15 cellular contexts compared by ENCODE assay signal in the genomic region with DNA sequence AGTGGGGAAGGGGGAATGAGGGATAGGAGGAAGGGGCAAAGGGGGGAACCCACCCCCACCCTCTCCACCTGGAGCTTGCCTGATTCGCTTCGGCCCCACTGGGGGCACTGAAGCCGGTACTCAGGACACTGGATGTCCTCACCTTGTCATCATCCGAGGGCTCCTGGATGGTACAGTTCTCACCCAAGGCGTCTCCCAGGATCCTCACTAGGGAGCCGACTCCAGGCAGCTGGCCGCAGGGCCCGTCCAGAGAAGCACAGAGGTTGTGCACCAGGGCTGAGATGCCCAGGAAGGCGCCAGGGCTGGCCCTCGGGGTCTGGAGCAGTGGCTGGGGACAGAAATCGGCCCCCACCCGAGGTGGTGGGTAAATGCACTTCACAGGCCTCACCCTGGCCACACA.
DNase-seq lines count a peak whose midpoint lies in the region; ATAC-seq and TF ChIP-seq lines count a peak whose summit lies in the region.
"Had no signal": no experiment of that assay in that cellular context is flagged by ENCODE, and none has a peak within 500 bp of the region (broad histone marks: within the 10 kb centered on the region; RNA-seq: fewer than 3 reads in every experiment).

No MANE protein-coding gene starts in this region.

- dilution Hi-C loops in mammary epithelial cell (cut with HindIII; ENCODE audit: low sequenced_read_pairs) = no loop called here

- H3K27me3 Mint-ChIP-seq in WTC11 (ENCODE audit: low read depth) = no peaks in the 10 kb centered on the region
- H3K27me3 Mint-ChIP-seq: activated naive CD8-positive, alpha-beta T cell treated with anti-CD3 and anti-CD28 coated beads, Interleukin-2, amount 10 ng/mL, durations not matched to agents 7 days and 5 days; T-helper 17 cell had no signal

- ATAC-seq in WTC11 (peak; percentile 37), psoas muscle (no peak), HG03520 (IDR thresholded peaks at IDR 0.05; ENCODE audit: unreplicated experiment) (no peak)
- ATAC-seq: sciatic nerve, T-helper 17 cell had no signal

- H3K4me3 Mint-ChIP-seq in WTC11 = no peak overlapping the region
- H3K4me3 Mint-ChIP-seq: activated naive CD8-positive, alpha-beta T cell treated with anti-CD3 and anti-CD28 coated beads, Interleukin-2, amount 10 ng/mL, durations not matched to agents 7 days and 5 days; brain; T-helper 17 cell had no signal

- H2AFZ ChIP-seq in mammary epithelial cell (ENCODE audit: low read depth, low read length) = no peak overlapping the region

- H3K36me3 ChIP-seq in BLaER1 treated with 17β-estradiol and CSF1 and Interleukin-3, amounts not matched to agents 10 nM and 100 nM = no peaks in the 10 kb centered on the region; a peak in 1 of 22 replicates
- H3K36me3 ChIP-seq in HUES64 (ENCODE audit: insufficient read depth, low read length) = peaks cover 4% of the 10 kb centered on the region
- H3K36me3 ChIP-seq in psoas muscle (ENCODE audit: insufficient read depth in 1 of 2, low read depth in 1 of 2) = no peaks in the 10 kb centered on the region
- no peaks in the 10 kb centered on the region for H3K36me3 ChIP-seq in mammary epithelial cell (ENCODE audit: insufficient read depth, low read length)

- no peaks in the 10 kb centered on the region for H3K79me2 ChIP-seq in mammary epithelial cell (ENCODE audit: insufficient read depth, low read length)

- H3K4me1 ChIP-seq in BLaER1 treated with 17β-estradiol and CSF1 and Interleukin-3, amounts not matched to agents 10 nM and 100 nM = peaks cover 48 to 50% (median 49%) of the 10 kb centered on the region in 10 experiments
- H3K4me1 ChIP-seq in HUES64 (ENCODE audit: insufficient read depth, low read length) (peaks cover 12% of the 10 kb centered on the region), psoas muscle (peaks cover 36% of the 10 kb centered on the region), mammary epithelial cell (ENCODE audit: insufficient read depth, low read length) (peaks cover 33% of the 10 kb centered on the region)

- BruUV-seq in mammary epithelial cell (replicated peaks; lab: Mats Ljungman, UMichigan) = no TSS peak

- in situ Hi-C loops in mammary epithelial cell (cut with MboI; ENCODE audit: low sequenced_read_pairs in 2 of 2) = no loop called here

- no peaks in the 10 kb centered on the region for H3K27me3 ChIP-seq in BLaER1 treated with 17β-estradiol and CSF1 and Interleukin-3, amounts not matched to agents 10 nM and 100 nM
- H3K27me3 ChIP-seq in HUES64 (ENCODE audit: insufficient read depth, low read length) = no peaks in the 10 kb centered on the region
- no peaks in the 10 kb centered on the region for H3K27me3 ChIP-seq in psoas muscle (ENCODE audit: insufficient read depth in 3 of 3, low read length in 2 of 3)
- no peaks in the 10 kb centered on the region for H3K27me3 ChIP-seq in mammary epithelial cell (ENCODE audit: insufficient read depth, low read length)

- no peaks in the 10 kb centered on the region for H4K20me1 ChIP-seq in BLaER1 treated with 17β-estradiol and CSF1 and Interleukin-3, amounts not matched to agents 10 nM and 100 nM
- H4K20me1 ChIP-seq in mammary epithelial cell (ENCODE audit: insufficient read depth, low read length) = no peaks in the 10 kb centered on the region

- H3K9ac ChIP-seq in BLaER1 treated with 17β-estradiol and CSF1 and Interleukin-3, amounts not matched to agents 10 nM and 100 nM = peak overlapping the region in 10 of 11 experiments; percentile 2 to 71 (median 60); a peak in 11 of 22 replicates
- 0 out of 2 replicates have a peak overlapping the region, but pooled peaks have one; percentile 24 for H3K9ac ChIP-seq in HUES64 (ENCODE audit: low read depth, low read length)
- no peak overlapping the region for H3K9ac ChIP-seq in mammary epithelial cell (ENCODE audit: insufficient read depth, low read length)

- POLR2A ChIA-PET in WTC11 (lab: Charles Lee) = interaction anchor here (0.6 to 0.7 kb wide), 2 partner anchors 121 to 357 kb away, joined by 4 to 5 read pairs; a partner anchor contains a TSS

- H3K9me3 Mint-ChIP-seq in WTC11 = peaks cover 24% of the 10 kb centered on the region

- TF ChIP-seq CTCF in WTC11 (IDR thresholded peaks at IDR 0.05) (no peak), psoas muscle (IDR thresholded peaks at IDR 0.05) (no peak), mammary epithelial cell (conservative IDR thresholded peaks at IDR 0.05 in 1 of 2, IDR thresholded peaks at IDR 0.05 in 1 of 2; ENCODE audit: extremely low read depth in 1 of 2, insufficient read depth in 1 of 2, low read depth in 1 of 2, low read length in 2 of 2) (no peak)

- H3K4me3 ChIP-seq in BLaER1 treated with 17β-estradiol and CSF1 and Interleukin-3, amounts not matched to agents 10 nM and 100 nM = no peak overlapping the region
- H3K4me3 ChIP-seq in HUES64 (ENCODE audit: low read length) = no peak overlapping the region
- H3K4me3 ChIP-seq in psoas muscle = peak overlapping the region; percentile 28
- no peak overlapping the region for H3K4me3 ChIP-seq in mammary epithelial cell (replicated peaks in 1 of 3; ENCODE audit: insufficient read depth in 1 of 3, low read depth in 2 of 3, low read length in 3 of 3)

- CTCF ChIA-PET in WTC11 (lab: Charles Lee) = interaction anchor here (0.6 to 1.1 kb wide), 5 partner anchors 21 to 173 kb away, joined by 3 to 7 read pairs (median 3); a partner anchor contains a TSS
- CTCF ChIA-PET in mammary epithelial cell (lab: Charles Lee; ENCODE audit: low non-redundant PET) = no interaction called here

- intact Hi-C loops in psoas muscle (cut with DNase I) = loop anchor here in 1 of 2 donors (2.0 kb wide), 1 partner anchor 174 kb away; a partner anchor contains a TSS
- intact Hi-C loops in mammary epithelial cell (cut with micrococcal nuclease) = no loop called here

- H3K27ac ChIP-seq in BLaER1 treated with 17β-estradiol and CSF1 and Interleukin-3, amounts not matched to agents 10 nM and 100 nM = peak overlapping the region in 10 of 11 experiments; percentile 43 to 84 (median 78); a peak in 18 of 22 replicates
- H3K27ac ChIP-seq in HUES64 (ENCODE audit: low read depth, low read length) = peak overlapping the region; percentile 70; the same call in 1 of the 2 replicates
- peak overlapping the region; percentile 94 for H3K27ac ChIP-seq in psoas muscle
- H3K27ac ChIP-seq in mammary epithelial cell (ENCODE audit: insufficient read depth, low read depth, low read length) = no peak overlapping the region

- 82% methylated on average over 12 of the region's 12 CpGs for WGBS in HUES64
- WGBS in psoas muscle, 3 donors = 88 to 93% (median 91%) methylated on average over 12 of the region's 12 CpGs
- 86% methylated on average over 7 of the region's 12 CpGs for WGBS in mammary epithelial cell (ENCODE audit: low coverage, missing lambda C conversion rate)

- peak overlapping the region; percentile 82 to 97 (median 90) for H3K4me2 ChIP-seq in BLaER1 treated with 17β-estradiol and CSF1 and Interleukin-3, amounts not matched to agents 10 nM and 100 nM
- no peak overlapping the region for H3K4me2 ChIP-seq in mammary epithelial cell (ENCODE audit: insufficient read depth, low read depth, low read length)

- H3K4me1 Mint-ChIP-seq in WTC11 = peaks cover 35% of the 10 kb centered on the region

- peaks cover 27% of the 10 kb centered on the region for H3K36me3 Mint-ChIP-seq in WTC11
- H3K36me3 Mint-ChIP-seq: activated naive CD8-positive, alpha-beta T cell treated with anti-CD3 and anti-CD28 coated beads, Interleukin-2, amount 10 ng/mL, durations not matched to agents 7 days and 5 days had no signal

- peak overlapping the region; percentile 19; the same call in 1 of the 2 replicates for H3K27ac Mint-ChIP-seq in WTC11
- H3K27ac Mint-ChIP-seq: activated naive CD8-positive, alpha-beta T cell treated with anti-CD3 and anti-CD28 coated beads, Interleukin-2, amount 10 ng/mL, durations not matched to agents 7 days and 5 days had no signal

- DNase-seq in WTC11 (ENCODE audit: low spot score) (peak; percentile 31), psoas muscle (peak in 1 of 2 donors; percentile 39), mammary epithelial cell (no peak), NCI-H1105 (lab: John Stamatoyannopoulos, UW) (no peak)
- DNase-seq: activated CD8-positive, alpha-beta memory T cell treated with anti-CD3 and anti-CD28 coated beads, Interleukin-2, amount 50 U/mL, for 4 hours; activated naive CD8-positive, alpha-beta T cell treated with anti-CD3 and anti-CD28 coated beads, Interleukin-2, amount 10 ng/mL, durations not matched to agents 7 days and 5 days; DMS79 treated with DMSO at 0.1 percent for 48 hours; NCI-H524; SIG-M5; T-helper 17 cell had no signal

- H3K9me3 ChIP-seq in BLaER1 treated with 17β-estradiol and CSF1 and Interleukin-3, amounts not matched to agents 10 nM and 100 nM (replicated peaks in 1 of 11) = peaks cover 15 to 28% (median 23%) of the 10 kb centered on the region in 11 experiments; a peak in 21 of 22 replicates
- H3K9me3 ChIP-seq in HUES64 (ENCODE audit: insufficient read depth, low read depth, low read length) (peaks cover 8% of the 10 kb centered on the region), psoas muscle (no peaks in the 10 kb centered on the region), mammary epithelial cell (replicated peaks; ENCODE audit: insufficient read depth, low read length) (no peaks in the 10 kb centered on the region)

TF ChIP-seq in WTC11, 78 proteins besides CTCF, POLR2A, EP300 and RAD21:
- TF ChIP-seq RELA (CRISPR knock-in tag; IDR thresholded peaks at IDR 0.05; ENCODE audit: borderline replicate concordance) (no peak), NFE2L1 (CRISPR knock-in tag; IDR thresholded peaks at IDR 0.05) (no peak), JUN (CRISPR knock-in tag; IDR thresholded peaks at IDR 0.05) (no peak)
- TF ChIP-seq, protein P1, sequence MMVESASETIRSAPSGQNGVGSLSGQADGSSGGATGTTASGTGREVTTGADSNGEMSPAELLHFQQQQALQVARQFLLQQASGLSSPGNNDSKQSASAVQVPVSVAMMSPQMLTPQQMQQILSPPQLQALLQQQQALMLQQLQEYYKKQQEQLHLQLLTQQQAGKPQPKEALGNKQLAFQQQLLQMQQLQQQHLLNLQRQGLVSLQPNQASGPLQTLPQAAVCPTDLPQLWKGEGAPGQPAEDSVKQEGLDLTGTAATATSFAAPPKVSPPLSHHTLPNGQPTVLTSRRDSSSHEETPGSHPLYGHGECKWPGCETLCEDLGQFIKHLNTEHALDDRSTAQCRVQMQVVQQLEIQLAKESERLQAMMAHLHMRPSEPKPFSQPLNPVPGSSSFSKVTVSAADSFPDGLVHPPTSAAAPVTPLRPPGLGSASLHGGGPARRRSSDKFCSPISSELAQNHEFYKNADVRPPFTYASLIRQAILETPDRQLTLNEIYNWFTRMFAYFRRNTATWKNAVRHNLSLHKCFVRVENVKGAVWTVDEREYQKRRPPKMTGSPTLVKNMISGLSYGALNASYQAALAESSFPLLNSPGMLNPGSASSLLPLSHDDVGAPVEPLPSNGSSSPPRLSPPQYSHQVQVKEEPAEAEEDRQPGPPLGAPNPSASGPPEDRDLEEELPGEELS (CRISPR knock-in tag; IDR thresholded peaks at IDR 0.05) = no peak
